11 cellular contexts compared by ENCODE assay signal in the genomic region with DNA sequence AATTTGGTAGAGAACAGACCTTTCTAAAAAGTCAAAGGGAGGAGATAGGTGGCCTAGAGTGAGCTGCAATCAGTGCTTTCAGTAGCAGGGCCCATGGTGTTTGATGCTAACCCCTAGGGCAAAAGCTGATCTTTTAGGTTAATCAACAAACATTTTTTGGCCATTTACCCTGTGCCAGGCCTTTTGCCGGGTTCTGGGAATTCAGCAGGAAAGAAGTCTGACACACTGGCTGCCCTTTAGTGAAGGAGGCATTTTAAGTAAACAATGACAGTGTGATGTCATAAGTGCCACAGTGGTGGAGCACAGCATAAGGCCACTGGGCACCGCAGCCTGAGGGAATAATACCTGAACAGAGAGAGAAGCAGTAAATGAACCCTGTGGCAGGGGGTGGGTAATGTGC. TPM values are rescaled to one million over a fixed set of nuclear protein-coding genes. Genes with fewer than 3 reads are reported as not detected.
DNase-seq lines count a peak whose midpoint lies in the region; ATAC-seq and TF ChIP-seq lines count a peak whose summit lies in the region.
"Had no signal": no experiment of that assay in that cellular context is flagged by ENCODE, and none has a peak within 500 bp of the region (broad histone marks: within the 10 kb centered on the region; RNA-seq: fewer than 3 reads in every experiment).

No MANE protein-coding gene starts in this region.

- in situ Hi-C loops in KBM-7 (cut with MboI; ENCODE audit: low pct_unique_long_range_greater_than_20kb, low sequenced_read_pairs), result loop anchor here (10.0 kb wide), 1 partner anchor 178 kb away; no protein-coding TSS in a partner anchor

- H3K36me3 ChIP-seq in SJSA1 (no peaks in the 10 kb centered on the region), gastroesophageal sphincter (no peaks in the 10 kb centered on the region)
- no peaks in the 10 kb centered on the region for H3K36me3 ChIP-seq in CD8-positive, alpha-beta memory T cell (ENCODE audit: insufficient read depth, low read length)

- H3K9me3 Mint-ChIP-seq in CD8-positive, alpha-beta memory T cell, result no peaks in the 10 kb centered on the region
- H3K9me3 Mint-ChIP-seq: memory B cell had no signal

- CTCF ChIA-PET in CD8-positive, alpha-beta memory T cell (lab: Charles Lee), result interaction anchor here (1.9 kb wide), 1 partner anchor 8 kb away, joined by 6 read pairs; no protein-coding TSS in a partner anchor

- H3K27me3 Mint-ChIP-seq in CD8-positive, alpha-beta memory T cell, result peaks cover 33 to 50% of the 10 kb centered on the region in 2 donors

- 38 to 54% methylated on average over 2 of the region's 2 CpGs for WGBS in gastroesophageal sphincter (ENCODE audit: low coverage in 1 of 2), 2 donors

- ATAC-seq in gastroesophageal sphincter (no peak), HG02759 (IDR thresholded peaks at IDR 0.05; ENCODE audit: unreplicated experiment) (no peak)

- no peak overlapping the region for H3K4me3 Mint-ChIP-seq in CD8-positive, alpha-beta memory T cell
- H3K4me3 Mint-ChIP-seq: memory B cell had no signal

- H3K27ac Mint-ChIP-seq in CD8-positive, alpha-beta memory T cell, result peak overlapping the region in 1 of 8 donors; percentile 57
- H3K27ac Mint-ChIP-seq: memory B cell had no signal

- H3K4me3 ChIP-seq in SJSA1 (no peak overlapping the region), gastroesophageal sphincter (no peak overlapping the region)
- H3K4me3 ChIP-seq in CD8-positive, alpha-beta memory T cell (ENCODE audit: low read length), result no peak overlapping the region

- DNase-seq in DMS153 treated with DMSO at 0.1 percent for 48 hours (lab: John Stamatoyannopoulos, UW; ENCODE audit: unreplicated experiment) (peak; percentile 8), SJSA1 (ENCODE audit: low read depth in 1 of 2, low spot score in 2 of 2) (peak in 1 of 2 experiments; percentile 50), renal cortical epithelial cell (ENCODE audit: low read depth) (peak; percentile 94), NCI-H82 treated with DMSO at 0.1 percent for 48 hours (lab: John Stamatoyannopoulos, UW; ENCODE audit: unreplicated experiment) (no peak), KBM-7 (no peak)
- DNase-seq in CD8-positive, alpha-beta memory T cell, result no peak
- DNase-seq: T1000 had no signal

- H3K9me3 ChIP-seq in SJSA1 (replicated peaks) (no peaks in the 10 kb centered on the region), gastroesophageal sphincter (no peaks in the 10 kb centered on the region)
- no peaks in the 10 kb centered on the region for H3K9me3 ChIP-seq in CD8-positive, alpha-beta memory T cell (ENCODE audit: low read length)

- peaks cover 31% of the 10 kb centered on the region for H3K4me1 ChIP-seq in SJSA1 (replicated peaks)
- peaks cover 4 to 43% (median 20%) of the 10 kb centered on the region in 3 donors for H3K4me1 ChIP-seq in gastroesophageal sphincter
- H3K4me1 ChIP-seq in CD8-positive, alpha-beta memory T cell (ENCODE audit: insufficient read depth, low read length), result peaks cover 6% of the 10 kb centered on the region

- POLR2A ChIA-PET in CD8-positive, alpha-beta memory T cell (lab: Charles Lee), result interaction anchor here (0.7 kb wide), 1 partner anchor 234 kb away, joined by 3 read pairs; no protein-coding TSS in a partner anchor

- no peaks in the 10 kb centered on the region for H3K27me3 ChIP-seq in SJSA1 (replicated peaks)
- no peaks in the 10 kb centered on the region for H3K27me3 ChIP-seq in gastroesophageal sphincter
- H3K27me3 ChIP-seq in CD8-positive, alpha-beta memory T cell (ENCODE audit: insufficient read depth, low read length, poor library complexity, severe bottlenecking), result peaks cover 12% of the 10 kb centered on the region

- no peak for TF ChIP-seq CTCF in gastroesophageal sphincter (IDR thresholded peaks at IDR 0.05)

- TF ChIP-seq EP300 in gastroesophageal sphincter (IDR thresholded peaks at IDR 0.05), result no peak

- H3K27ac ChIP-seq in SJSA1, result peak overlapping the region; percentile 95
- peak overlapping the region in 3 of 4 donors; percentile 80 to 89 (median 80) for H3K27ac ChIP-seq in gastroesophageal sphincter
- no peak overlapping the region for H3K27ac ChIP-seq in CD8-positive, alpha-beta memory T cell (ENCODE audit: low read depth, low read length)

- H3K36me3 Mint-ChIP-seq in CD8-positive, alpha-beta memory T cell, result no peaks in the 10 kb centered on the region

- peaks cover 6 to 17% (median 12%) of the 10 kb centered on the region in 3 donors for H3K4me1 Mint-ChIP-seq in CD8-positive, alpha-beta memory T cell
- H3K4me1 Mint-ChIP-seq: memory B cell had no signal

- no peak for TF ChIP-seq POLR2A in gastroesophageal sphincter (IDR thresholded peaks at IDR 0.05)

RNA-seq across cellular contexts. Expression of gene C22orf31, which starts 29.0 kb away (rescaled TPM):
- total RNA-seq in SJSA1 (2014; rRNA removed; shearing (Covaris generic)), result not detected in 2 replicates
- not detected for total RNA-seq in gastroesophageal sphincter
- total RNA-seq in renal cortical epithelial cell, result not detected in 2 replicates
- total RNA-seq in CD8-positive, alpha-beta memory T cell, result not detected
- not detected for polyA plus RNA-seq in CD8-positive, alpha-beta memory T cell
- total RNA-seq: NCI-H460 had no signal

RNA-seq across cellular contexts. Expression of gene KREMEN1, which starts 40.3 kb away (rescaled TPM):
- total RNA-seq in SJSA1 (2014; rRNA removed; shearing (Covaris generic)), result 5.9 and 10.1 TPM in 2 replicates
- 10 to 100 TPM in 2 of 4 donors, 1 to 10 TPM in 2; 7.5 to 17.4 (median 10.8) TPM for total RNA-seq in gastroesophageal sphincter
- total RNA-seq in renal cortical epithelial cell, result 7.5 and 11.7 TPM in 2 replicates
- total RNA-seq in CD8-positive, alpha-beta memory T cell, result under 1 TPM; 0.16 to 0.28 TPM
- polyA plus RNA-seq in CD8-positive, alpha-beta memory T cell, result not detected

Comparison
In these comparisons a context has a peak if more than half of its experiments do, and no peak if none do; other contexts are left out.
1. DNase-seq: peak in DMS153 treated with DMSO at 0.1 percent for 48 hours (single experiment) and renal cortical epithelial cell (single experiment); none in NCI-H82 treated with DMSO at 0.1 percent for 48 hours (single experiment), KBM-7 (single experiment) and CD8-positive, alpha-beta memory T cell (0 of 5).